ENCODE assay signal across 8 cellular contexts in genomic region chr12:49323524-49324097, GRCh38. TPM values are rescaled to one million over a fixed set of nuclear protein-coding genes. Genes with fewer than 3 reads are reported as not detected.
DNase-seq lines count a peak whose midpoint lies in the region; ATAC-seq, FAIRE-seq and TF ChIP-seq lines count a peak whose summit lies in the region.

No MANE protein-coding gene starts in this region.

- peak; percentile 26 for FAIRE-seq in GM12891 (lab: Jason Lieb, UNC)

- TF ChIP-seq CTCF in SU-DHL-6 (IDR thresholded peaks at IDR 0.05; ENCODE audit: insufficient read depth, low read length, poor library complexity, severe bottlenecking): no peak
- TF ChIP-seq CTCF in foreskin keratinocyte (conservative IDR thresholded peaks at IDR 0.05): no peak
- no peak for TF ChIP-seq CTCF in gastrocnemius medialis (IDR thresholded peaks at IDR 0.05 in 4 of 5, conservative IDR thresholded peaks at IDR 0.05 in 1 of 5)

- peak overlapping the region; percentile 96 for H3K4me3 ChIP-seq in SU-DHL-6 (ENCODE audit: insufficient read depth, low read length, poor library complexity, severe bottlenecking)
- H3K4me3 ChIP-seq in gastrocnemius medialis: peak overlapping the region; percentile 62 to 86 (median 68)

- no peaks in the 10 kb centered on the region; the same call in 1 of the 2 replicates for H3K36me3 ChIP-seq in SU-DHL-6 (ENCODE audit: low read length)
- H3K36me3 ChIP-seq in gastrocnemius medialis: no peaks in the 10 kb centered on the region

- no peaks in the 10 kb centered on the region for H3K9me3 ChIP-seq in SU-DHL-6 (ENCODE audit: insufficient read depth, low read length)
- H3K9me3 ChIP-seq in gastrocnemius medialis: no peaks in the 10 kb centered on the region

- in situ Hi-C loops in gastrocnemius medialis (cut with MboI; ENCODE audit: low sequenced_read_pairs in 4 of 4): no loop called here

- H3K27ac ChIP-seq in SU-DHL-6 (ENCODE audit: low read depth, low read length) (peak overlapping the region; percentile 63), foreskin keratinocyte (peak overlapping the region; percentile 20), gastrocnemius medialis (no peak overlapping the region)

- H3F3A ChIP-seq in SU-DHL-6 (ENCODE audit: insufficient read depth): no peaks in the 10 kb centered on the region; the same call in 1 of the 2 replicates

- no peaks in the 10 kb centered on the region for H3K9me2 ChIP-seq in SU-DHL-6 (replicated peaks; ENCODE audit: insufficient read depth, low read length)

- H2AFZ ChIP-seq in SU-DHL-6 (ENCODE audit: low read depth, low read length, severe bottlenecking): peak overlapping the region; percentile 73

- TF ChIP-seq POLR2A in GM12891 (IDR thresholded peaks at IDR 0.05; ENCODE audit: low read depth, low read length) (no peak), gastrocnemius medialis (IDR thresholded peaks at IDR 0.05) (no peak)

- no peak for ATAC-seq in foreskin keratinocyte
- no peak for ATAC-seq in gastrocnemius medialis

- peaks cover 15% of the 10 kb centered on the region for H3K79me2 ChIP-seq in SU-DHL-6 (ENCODE audit: insufficient read depth, low read length)

- H4K20me1 ChIP-seq in SU-DHL-6 (ENCODE audit: low read depth, low read length): no peaks in the 10 kb centered on the region

- peak overlapping the region; percentile 88 for H3K9ac ChIP-seq in SU-DHL-6 (ENCODE audit: low read length)

- H3K4me1 ChIP-seq in foreskin keratinocyte (peaks cover 4% of the 10 kb centered on the region), gastrocnemius medialis (peaks cover 3 to 5% of the 10 kb centered on the region in 2 donors)

- H3K27me3 ChIP-seq in SU-DHL-6 (ENCODE audit: low read length): no peaks in the 10 kb centered on the region
- H3K27me3 ChIP-seq in foreskin keratinocyte: no peaks in the 10 kb centered on the region
- no peaks in the 10 kb centered on the region for H3K27me3 ChIP-seq in gastrocnemius medialis

- peak overlapping the region; percentile 85 for H3K4me2 ChIP-seq in SU-DHL-6 (ENCODE audit: low read depth, low read length, poor library complexity, severe bottlenecking)

- no peak for DNase-seq in GM12891 (ENCODE audit: insufficient read length, low spot score)
- no peak for DNase-seq in foreskin keratinocyte
- no peak for DNase-seq in gastrocnemius medialis
- DNase-seq in NCI-H2171 (lab: John Stamatoyannopoulos, UW): no peak
- no peak for DNase-seq in RPMI8226
- DNase-seq in NOMO-1 (lab: John Stamatoyannopoulos, UW; ENCODE audit: unreplicated experiment in 2 of 2): no peak
- DNase-seq in islet precursor cell: no peak

- intact Hi-C loops in gastrocnemius medialis (cut with DNase I; ENCODE audit: low total_unique reads): no loop called here

TF ChIP-seq in GM12891, 5 proteins besides CTCF, POLR2A, EP300 and RAD21:
- TF ChIP-seq POLR2AphosphoS5 (IDR thresholded peaks at IDR 0.05; ENCODE audit: low read depth, low read length) (no peak), POU2F2 (IDR thresholded peaks at IDR 0.05; ENCODE audit: low read depth, low read length) (no peak)

RNA-seq across cellular contexts. Expression of gene TROAP, which starts 0.6 kb away (rescaled TPM):
- 20.7 TPM for polyA plus RNA-seq in GM12891 (2012; ENCODE audit: low read depth, missing spikeins)
- total RNA-seq in foreskin keratinocyte: 36.3 and 46.3 TPM in 2 replicates
- 41.2 and 59.7 TPM in 2 replicates for polyA plus RNA-seq in foreskin keratinocyte
- under 1 TPM in 1 of 4 donors, not detected in 3; 0.24 TPM for total RNA-seq in gastrocnemius medialis

RNA-seq across cellular contexts. Expression of gene C1QL4, which starts 13.4 kb away (rescaled TPM):
- polyA plus RNA-seq in GM12891 (2012; ENCODE audit: low read depth, missing spikeins): 0.12 TPM
- total RNA-seq in foreskin keratinocyte: 0.28 and 0.34 TPM in 2 replicates
- 0.29 and 0.48 TPM in 2 replicates for polyA plus RNA-seq in foreskin keratinocyte
- total RNA-seq in gastrocnemius medialis: not detected

RNA-seq across cellular contexts. Expression of gene DNAJC22, which starts 23.1 kb away (rescaled TPM):
- polyA plus RNA-seq in GM12891 (2012; ENCODE audit: low read depth, missing spikeins): 0.08 TPM
- total RNA-seq in foreskin keratinocyte: 0.04 TPM in 1 of 2 replicates, not detected in the other
- not detected in 2 replicates for polyA plus RNA-seq in foreskin keratinocyte
- total RNA-seq in gastrocnemius medialis: under 1 TPM in 1 of 4 donors, not detected in 3; 0.24 TPM

RNA-seq across cellular contexts. Expression of gene PRPH, which starts 28.7 kb away (rescaled TPM):
- polyA plus RNA-seq in GM12891 (2012; ENCODE audit: low read depth, missing spikeins): 0.08 TPM
- total RNA-seq in foreskin keratinocyte (0.34 TPM in 1 of 2 replicates, not detected in the other), gastrocnemius medialis (not detected)
- polyA plus RNA-seq in foreskin keratinocyte: 0.04 TPM in 1 of 2 replicates, not detected in the other

RNA-seq across cellular contexts. Expression of gene SPATS2, which starts 43.7 kb away (rescaled TPM):
- 21.3 TPM for polyA plus RNA-seq in GM12891 (2012; ENCODE audit: low read depth, missing spikeins)
- 40.6 and 56.5 TPM in 2 replicates for total RNA-seq in foreskin keratinocyte
- polyA plus RNA-seq in foreskin keratinocyte: 24.8 and 30.6 TPM in 2 replicates
- 1 to 10 TPM; 5.3 to 7.8 (median 6.7) TPM for total RNA-seq in gastrocnemius medialis

Comparison
In these comparisons a context has a peak if more than half of its experiments do, and no peak if none do; other contexts are left out.
1. H3K27ac ChIP-seq: peak in SU-DHL-6 (single experiment) and foreskin keratinocyte (single experiment); none in gastrocnemius medialis (0 of 4).
2. RNA of gene TROAP, which starts 0.6 kb away (total RNA-seq): 36.3 to 46.3 TPM in foreskin keratinocyte; 0.24 TPM in gastrocnemius medialis; every median in the first group is over 10 times any median in the second.